Comparison of ENCODE assay signal across 8 cellular contexts in genomic region chr2:104976603-104977120, GRCh38.
DNase-seq lines count a peak whose midpoint lies in the region; ATAC-seq and TF ChIP-seq lines count a peak whose summit lies in the region.

No MANE protein-coding gene starts in this region.

- BruUV-seq in PC-3 (replicated peaks; lab: Mats Ljungman, UMichigan) = no TSS peak

- peaks cover 10% of the 10 kb centered on the region for H3F3A ChIP-seq in DOHH2 (ENCODE audit: control insufficient read depth, insufficient read depth)
- no peaks in the 10 kb centered on the region for H3F3A ChIP-seq in PC-3 (ENCODE audit: low read length, unreplicated experiment)

- no peaks in the 10 kb centered on the region for H3K27me3 ChIP-seq in DOHH2 (ENCODE audit: control insufficient read depth, low read length)
- peaks cover 5% of the 10 kb centered on the region; the same call in 1 of the 2 replicates for H3K27me3 ChIP-seq in PC-3 (ENCODE audit: low read length)
- no peaks in the 10 kb centered on the region for H3K27me3 ChIP-seq in body of pancreas

- H3K4me2 ChIP-seq in DOHH2 (ENCODE audit: low read length) (peak overlapping the region; percentile 77), PC-3 (ENCODE audit: low read length) (no peak overlapping the region)

- no peak for TF ChIP-seq POLR2A in body of pancreas (IDR thresholded peaks at IDR 0.05)

- TF ChIP-seq CTCF in DOHH2 (IDR thresholded peaks at IDR 0.05; ENCODE audit: low read depth, low read length, poor library complexity, severe bottlenecking) = peak; percentile 91
- peak; percentile 56 for TF ChIP-seq CTCF in PC-3 (conservative IDR thresholded peaks at IDR 0.05; ENCODE audit: low read depth, low read length)
- no peak for TF ChIP-seq CTCF in body of pancreas (IDR thresholded peaks at IDR 0.05)

- peak overlapping the region; percentile 19 to 63 (median 31) for H3K4me3 Mint-ChIP-seq in immature natural killer cell

- H3K79me2 ChIP-seq in DOHH2 (ENCODE audit: control insufficient read depth, low read length) (no peaks in the 10 kb centered on the region), PC-3 (ENCODE audit: low read length) (no peaks in the 10 kb centered on the region)

- H3K9me3 Mint-ChIP-seq in immature natural killer cell = no peaks in the 10 kb centered on the region

- ATAC-seq in GM19025 (IDR thresholded peaks at IDR 0.05; ENCODE audit: low read depth, unreplicated experiment) (peak; percentile 94), HG02981 (IDR thresholded peaks at IDR 0.05; ENCODE audit: unreplicated experiment) (peak; percentile 97), PC-3 (no peak), body of pancreas (no peak)

- H2AFZ ChIP-seq in PC-3 (ENCODE audit: low read length) = no peak overlapping the region

- WGBS in body of pancreas, 2 donors = 38 to 49% methylated on average over 4 of the region's 4 CpGs

- POLR2A ChIA-PET in PC-3 (lab: Charles Lee; ENCODE audit: unreplicated experiment) = no interaction called here

- H3K9me3 ChIP-seq in DOHH2 (ENCODE audit: control insufficient read depth, insufficient read depth, low read length) = no peaks in the 10 kb centered on the region
- H3K9me3 ChIP-seq in PC-3 (ENCODE audit: low read length) = no peaks in the 10 kb centered on the region
- H3K9me3 ChIP-seq in body of pancreas = no peaks in the 10 kb centered on the region

- H3K27ac ChIP-seq in DOHH2 (ENCODE audit: low read depth, low read length) = peak overlapping the region; percentile 86
- H3K27ac ChIP-seq in PC-3 (ENCODE audit: low read length) = no peak overlapping the region
- H3K27ac ChIP-seq in body of pancreas = no peak overlapping the region

- H3K4me1 Mint-ChIP-seq in immature natural killer cell = peaks cover 18 to 19% of the 10 kb centered on the region in 2 donors

- no peaks in the 10 kb centered on the region for H3K36me3 Mint-ChIP-seq in immature natural killer cell

- H3K4me1 ChIP-seq in DOHH2 (ENCODE audit: control insufficient read depth, low read length) = peaks cover 27% of the 10 kb centered on the region
- peaks cover 6% of the 10 kb centered on the region for H3K4me1 ChIP-seq in PC-3 (ENCODE audit: insufficient read depth, low read length)
- no peaks in the 10 kb centered on the region for H3K4me1 ChIP-seq in body of pancreas

- no peak overlapping the region for H3K9ac ChIP-seq in PC-3 (ENCODE audit: low read length)

- H3K9me2 ChIP-seq in DOHH2 (replicated peaks; ENCODE audit: control insufficient read depth, low read length) (no peaks in the 10 kb centered on the region), PC-3 (replicated peaks; ENCODE audit: low read length) (no peaks in the 10 kb centered on the region)

- DNase-seq in PC-3 (peak; percentile 49), immature natural killer cell (peak; percentile 12 to 34 (median 33)), body of pancreas (no peak), HCEC 1CT (no peak)
- no peak for DNase-seq in effector CD8-positive, alpha-beta T cell (lab: John Stamatoyannopoulos, UW)

- H4K20me1 ChIP-seq in DOHH2 (ENCODE audit: control insufficient read depth, insufficient read depth, low read depth, low read length) (no peaks in the 10 kb centered on the region), PC-3 (ENCODE audit: low read length) (no peaks in the 10 kb centered on the region)

- CTCF ChIA-PET in PC-3 (lab: Charles Lee) = no interaction called here

- peak overlapping the region in 5 of 6 donors; percentile 25 to 72 (median 35) for H3K27ac Mint-ChIP-seq in immature natural killer cell

- H3K4me3 ChIP-seq in DOHH2 (ENCODE audit: low read length) (peak overlapping the region; percentile 70), PC-3 (ENCODE audit: low read length) (no peak overlapping the region), body of pancreas (no peak overlapping the region)

- peaks cover 0 to 5% (median 2%) of the 10 kb centered on the region in 3 donors for H3K27me3 Mint-ChIP-seq in immature natural killer cell (ENCODE audit: low read depth in 3 of 3)

- intact Hi-C loops in PC-3 (cut with micrococcal nuclease) = no loop called here
- intact Hi-C loops in body of pancreas (cut with DNase I) = no loop called here

- no peaks in the 10 kb centered on the region; the same call in 1 of the 2 replicates for H3K36me3 ChIP-seq in DOHH2 (ENCODE audit: control insufficient read depth, low read length)
- H3K36me3 ChIP-seq in PC-3 (ENCODE audit: low read depth, low read length) = no peaks in the 10 kb centered on the region
- no peaks in the 10 kb centered on the region for H3K36me3 ChIP-seq in body of pancreas (replicated peaks in 1 of 2; ENCODE audit: insufficient read depth in 1 of 2, low read depth in 2 of 2)

Comparison
In these comparisons a context has a peak if more than half of its experiments do, and no peak if none do; other contexts are left out.
1. CTCF ChIP-seq: peak in DOHH2 (single experiment) and PC-3 (single experiment); none in body of pancreas (0 of 7).
2. ATAC-seq: peak in GM19025 (single experiment) and HG02981 (single experiment); none in PC-3 (single experiment) and body of pancreas (single experiment).
3. DNase-seq: peak in PC-3 (single experiment) and immature natural killer cell (3 of 3); none in effector CD8-positive, alpha-beta T cell (single experiment), body of pancreas (0 of 4) and HCEC 1CT (single experiment).